Comparison of ENCODE assay signal across 9 cellular contexts in the genomic region with DNA sequence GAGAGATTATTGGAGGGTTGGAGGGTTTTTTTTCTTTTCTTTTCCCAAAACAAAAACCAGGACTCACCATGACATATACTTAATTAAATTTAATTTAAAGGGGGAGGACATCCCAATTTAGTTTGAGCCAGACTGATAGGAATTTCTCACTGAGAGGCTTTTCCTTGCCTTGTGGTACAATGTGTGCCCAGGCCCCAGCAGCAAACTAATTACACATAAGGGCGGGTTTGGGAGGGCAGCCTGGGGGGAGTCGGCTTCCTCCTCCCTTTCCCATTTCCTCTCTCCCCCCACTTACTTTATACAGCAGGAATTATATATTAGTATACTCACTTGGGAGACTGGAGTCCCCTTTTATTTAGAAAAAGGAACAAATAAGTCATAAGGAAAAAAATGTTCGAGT. TPM values are rescaled to one million over a fixed set of nuclear protein-coding genes. Genes with fewer than 3 reads are reported as not detected.
A peak's percentile ranks its signal among the peaks of the same experiment; 100 is the strongest.
DNase-seq lines count a peak whose midpoint lies in the region; ATAC-seq and TF ChIP-seq lines count a peak whose summit lies in the region.
"Had no signal": no experiment of that assay in that cellular context is flagged by ENCODE, and none has a peak within 500 bp of the region (broad histone marks: within the 10 kb centered on the region; RNA-seq: fewer than 3 reads in every experiment).

No MANE protein-coding gene starts in this region.

- peaks cover 4% of the 10 kb centered on the region for H3K36me3 Mint-ChIP-seq in activated naive CD4-positive, alpha-beta T cell treated with anti-CD3 and anti-CD28 coated beads, Interleukin-2, amount 10 ng/mL, durations not matched to agents 7 days and 5 days

- peaks cover 22% of the 10 kb centered on the region for H3K4me1 Mint-ChIP-seq in activated naive CD4-positive, alpha-beta T cell treated with anti-CD3 and anti-CD28 coated beads, Interleukin-2, amount 10 ng/mL, durations not matched to agents 7 days and 5 days

- H3K27me3 Mint-ChIP-seq in activated naive CD4-positive, alpha-beta T cell treated with anti-CD3 and anti-CD28 coated beads, Interleukin-2, amount 10 ng/mL, durations not matched to agents 7 days and 5 days = peaks cover 81% of the 10 kb centered on the region

- no peak for ATAC-seq in GM19035 (IDR thresholded peaks at IDR 0.05; ENCODE audit: unreplicated experiment)

- no peak overlapping the region for H3K27ac Mint-ChIP-seq in activated naive CD4-positive, alpha-beta T cell treated with anti-CD3 and anti-CD28 coated beads, Interleukin-2, amount 10 ng/mL, durations not matched to agents 7 days and 5 days

- H3K4me3 Mint-ChIP-seq in activated naive CD4-positive, alpha-beta T cell treated with anti-CD3 and anti-CD28 coated beads, Interleukin-2, amount 10 ng/mL, durations not matched to agents 7 days and 5 days = no peak overlapping the region

- DNase-seq in AG09309 (ENCODE audit: low read depth) (no peak), NCI-H2029 (lab: John Stamatoyannopoulos, UW) (peak; percentile 56), dermis blood vessel endothelial cell (peak; percentile 49), myocyte (ENCODE audit: low read depth) (peak; percentile 59), NCI-H345 (lab: John Stamatoyannopoulos, UW) (no peak)
- no peak for DNase-seq in activated naive CD4-positive, alpha-beta T cell treated with anti-CD3 and anti-CD28 coated beads, Interleukin-2, amount 10 ng/mL, durations not matched to agents 7 days and 5 days
- no peak for DNase-seq in stimulated activated CD4-positive, alpha-beta T cell treated with anti-CD3 and anti-CD28 coated beads, Interleukin-4, amount 100 ng/mL, for 1 hour
- DNase-seq: DMS53 had no signal

- H3K4me3 ChIP-seq in AG09309 (ENCODE audit: control insufficient read depth, low read depth, low read length) = peak overlapping the region; percentile 78

- no peak for TF ChIP-seq CTCF in AG09309 (IDR thresholded peaks at IDR 0.05; ENCODE audit: control insufficient read depth, insufficient read depth, low read depth, low read length, missing control alignments)

- no peaks in the 10 kb centered on the region for H3K9me3 Mint-ChIP-seq in activated naive CD4-positive, alpha-beta T cell treated with anti-CD3 and anti-CD28 coated beads, Interleukin-2, amount 10 ng/mL, durations not matched to agents 7 days and 5 days

- CTCF ChIA-PET in activated naive CD4-positive, alpha-beta T cell treated with anti-CD3 and anti-CD28 coated beads, Interleukin-2, amount 10 ng/mL, durations not matched to agents 7 days and 5 days (lab: Charles Lee) = no interaction called here

RNA-seq across cellular contexts. Expression of gene TEAD1, which starts 2.9 kb away (rescaled TPM):
- total RNA-seq in dermis blood vessel endothelial cell (27.1 and 38.4 TPM in 2 replicates), myocyte (131 and 136 TPM in 2 replicates)
- 68.1 TPM for polyA plus RNA-seq in myocyte (2012)

Comparison
In these comparisons a context has a peak if more than half of its experiments do, and no peak if none do; other contexts are left out.
1. DNase-seq: peak in NCI-H2029 (single experiment), dermis blood vessel endothelial cell (single experiment) and myocyte (single experiment); none in AG09309 (single experiment), activated naive CD4-positive, alpha-beta T cell treated with anti-CD3 and anti-CD28 coated beads, Interleukin-2, amount 10 ng/mL, durations not matched to agents 7 days and 5 days (single experiment), NCI-H345 (single experiment) and stimulated activated CD4-positive, alpha-beta T cell treated with anti-CD3 and anti-CD28 coated beads, Interleukin-4, amount 100 ng/mL, for 1 hour (single experiment).